ENCODE assay signal across 28 cellular contexts in the genomic region with DNA sequence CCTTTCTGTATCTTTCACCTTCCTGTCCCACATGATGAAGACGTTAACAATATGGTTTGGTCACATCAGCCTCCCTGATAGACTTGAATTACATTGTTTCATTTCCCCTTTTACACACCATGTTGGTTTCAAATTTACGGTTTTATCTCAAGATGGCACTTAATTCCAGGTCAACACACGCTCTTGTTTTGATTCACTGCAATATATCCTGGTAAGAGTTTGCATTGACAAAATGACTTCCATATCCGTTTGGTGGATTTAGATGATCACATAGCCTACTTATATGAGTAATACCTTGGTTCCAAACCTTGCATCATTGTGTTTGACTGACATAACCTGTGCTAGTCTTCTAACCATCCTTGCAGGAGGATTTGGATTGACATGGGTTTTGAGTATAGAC.
"Had no signal": no experiment of that assay in that cellular context is flagged by ENCODE, and none has a peak within 500 bp of the region (broad histone marks: within the 10 kb centered on the region; RNA-seq: fewer than 3 reads in every experiment).

No MANE protein-coding gene starts in this region.

- H3K36me3 ChIP-seq: breast epithelium, colonic mucosa had no signal

- H3K9me3 ChIP-seq: breast epithelium, colonic mucosa had no signal

- H3K4me3 ChIP-seq: breast epithelium, colonic mucosa had no signal

- H3K27ac ChIP-seq: breast epithelium, colonic mucosa, VCaP had no signal

- H3K4me1 ChIP-seq: breast epithelium, colonic mucosa had no signal

- FAIRE-seq: RCC 7860 had no signal

- ATAC-seq: activated CD4-positive, alpha-beta T cell treated with anti-CD3 and anti-CD28 coated beads for 36 hours; activated T-helper 17 cell treated with anti-CD3 and anti-CD28 coated beads, Interleukin-2, amount 50 U/mL, for 72 hours; PC-3 had no signal

- DNase-seq: activated CD4-positive, alpha-beta memory T cell treated with anti-CD3 and anti-CD28 coated beads, Interleukin-2, amount 10 ng/mL, durations not matched to agents 7 days and 5 days; activated CD4-positive, alpha-beta T cell treated with anti-CD3 and anti-CD28 coated beads for 36 hours; activated CD4-positive, alpha-beta T cell treated with anti-CD3 and anti-CD28 coated beads, Interleukin-2, amount 50 U/mL, for 1 hour; activated gamma-delta T cell treated with Interleukin-2 at 50 U/mL for 16 hours; activated T-cell treated with anti-CD3 and anti-CD28 coated beads for 4 hours; activated T-cell treated with anti-CD3 and anti-CD28 coated beads, Interleukin-2, amount 50 U/mL, for 48 hours; aorta; caudate nucleus; colonic mucosa; Karpas-422; MM.1S; NCI-H1092 treated with DMSO at 0.1 percent for 48 hours; NCI-H1417 treated with DMSO at 0.1 percent for 48 hours; NCI-H1694; NCI-H2029; NCI-H2107; NCI-H2171 treated with DMSO at 0.1 percent for 48 hours; NCI-H226; NCI-H526; NCI-H774; PC-3; SHP77 treated with DMSO at 0.1 percent for 48 hours; T-helper 2 cell; T1000 had no signal

- H3K27me3 ChIP-seq: breast epithelium, colonic mucosa had no signal
